In genomic region chr3:196251918-196252317, GRCh38 we compare ENCODE assay signal across 32 cellular contexts. TPM values are rescaled to one million over a fixed set of nuclear protein-coding genes. Genes with fewer than 3 reads are reported as not detected.
"Had no signal": no experiment of that assay in that cellular context is flagged by ENCODE, and none has a peak within 500 bp of the region (broad histone marks: within the 10 kb centered on the region; RNA-seq: fewer than 3 reads in every experiment).

No MANE protein-coding gene starts in this region.

- H3K4me1 Mint-ChIP-seq: activated naive CD8-positive, alpha-beta T cell treated with anti-CD3 and anti-CD28 coated beads for 36 hours had no signal

- H3K9me3 ChIP-seq: adrenal gland, body of pancreas, colonic mucosa, gastroesophageal sphincter, right atrium auricular region, testis, transverse colon had no signal

- H3K27ac Mint-ChIP-seq: activated CD8-positive, alpha-beta memory T cell treated with anti-CD3 and anti-CD28 coated beads, Interleukin-2, amount 10 ng/mL, durations not matched to agents 7 days and 5 days; activated CD8-positive, alpha-beta T cell treated with anti-CD3 and anti-CD28 coated beads, Interleukin-2, amount 10 ng/mL, durations not matched to agents 7 days and 5 days; activated naive CD8-positive, alpha-beta T cell treated with anti-CD3 and anti-CD28 coated beads for 36 hours; effector memory CD8-positive, alpha-beta T cell; natural killer cell treated with Interleukin-12 subunit alpha and Interleukin-12 subunit beta and Interleukin-15 and Interleukin-18, amount 100 ng/mL, for 72 hours had no signal

- H3K27me3 ChIP-seq: adrenal gland, body of pancreas, cardiac muscle cell, colonic mucosa, gastroesophageal sphincter, right atrium auricular region, testis, transverse colon had no signal

- ATAC-seq: activated CD8-positive, alpha-beta memory T cell treated with anti-CD3 and anti-CD28 coated beads, Interleukin-2, amount 10 ng/mL, durations not matched to agents 7 days and 5 days; activated CD8-positive, alpha-beta T cell treated with anti-CD3 and anti-CD28 coated beads, Interleukin-2, amount 10 ng/mL, durations not matched to agents 7 days and 5 days; body of pancreas; effector memory CD8-positive, alpha-beta T cell; gastroesophageal sphincter; natural killer cell treated with Interleukin-12 subunit alpha and Interleukin-12 subunit beta and Interleukin-15 and Interleukin-18, amount 100 ng/mL, for 72 hours had no signal

- H3K4me1 ChIP-seq: adrenal gland, body of pancreas, colonic mucosa, gastroesophageal sphincter, right atrium auricular region, testis had no signal

- H3K9me3 Mint-ChIP-seq: activated naive CD8-positive, alpha-beta T cell treated with anti-CD3 and anti-CD28 coated beads for 36 hours; effector memory CD8-positive, alpha-beta T cell; natural killer cell treated with Interleukin-12 subunit alpha and Interleukin-12 subunit beta and Interleukin-15 and Interleukin-18, amount 100 ng/mL, for 72 hours had no signal

- FAIRE-seq: keratinocyte, urothelium cell line had no signal

- H3K27me3 Mint-ChIP-seq: activated CD8-positive, alpha-beta memory T cell treated with anti-CD3 and anti-CD28 coated beads, Interleukin-2, amount 10 ng/mL, durations not matched to agents 7 days and 5 days; activated naive CD8-positive, alpha-beta T cell treated with anti-CD3 and anti-CD28 coated beads for 36 hours; effector memory CD8-positive, alpha-beta T cell; natural killer cell treated with Interleukin-12 subunit alpha and Interleukin-12 subunit beta and Interleukin-15 and Interleukin-18, amount 100 ng/mL, for 72 hours had no signal

- H3K27ac ChIP-seq: adrenal gland, body of pancreas, cardiac muscle cell, colonic mucosa, gastroesophageal sphincter, right atrium auricular region, testis, transverse colon had no signal

- DNase-seq: activated CD8-positive, alpha-beta memory T cell treated with anti-CD3 and anti-CD28 coated beads, Interleukin-2, amount 10 ng/mL, durations not matched to agents 7 days and 5 days; activated CD8-positive, alpha-beta T cell treated with anti-CD3 and anti-CD28 coated beads, Interleukin-2, amount 10 ng/mL, durations not matched to agents 7 days and 5 days; activated naive CD4-positive, alpha-beta T cell; activated naive CD8-positive, alpha-beta T cell treated with anti-CD3 and anti-CD28 coated beads for 36 hours; activated T-cell treated with anti-CD3 and anti-CD28 coated beads, Interleukin-2, amount 50 U/mL, for 48 hours; adrenal gland; aorta; body of pancreas; cerebellar nuclear complex; colonic mucosa; effector memory CD8-positive, alpha-beta T cell; head of caudate nucleus; hippocampal formation; stimulated activated CD4-positive, alpha-beta T cell treated with anti-CD3 and anti-CD28 coated beads, Interleukin-2, amount 100 ng/mL, for 24 hours; stimulated activated naive CD4-positive, alpha-beta T cell treated with Interleukin-2 at 50 U/mL for 16 hours; SW 1271; T-helper 2 cell; testis; transverse colon had no signal

- H3K36me3 ChIP-seq: colonic mucosa had no signal

- H3K4me3 ChIP-seq: adrenal gland, body of pancreas, cardiac muscle cell, colonic mucosa, gastroesophageal sphincter, right atrium auricular region, smooth muscle cell, testis, transverse colon had no signal

- H3K4me3 Mint-ChIP-seq: activated CD8-positive, alpha-beta memory T cell treated with anti-CD3 and anti-CD28 coated beads, Interleukin-2, amount 10 ng/mL, durations not matched to agents 7 days and 5 days; activated CD8-positive, alpha-beta T cell treated with anti-CD3 and anti-CD28 coated beads, Interleukin-2, amount 10 ng/mL, durations not matched to agents 7 days and 5 days; activated naive CD8-positive, alpha-beta T cell treated with anti-CD3 and anti-CD28 coated beads for 36 hours; effector memory CD8-positive, alpha-beta T cell; natural killer cell treated with Interleukin-12 subunit alpha and Interleukin-12 subunit beta and Interleukin-15 and Interleukin-18, amount 100 ng/mL, for 72 hours had no signal

- H3K4me2 ChIP-seq: smooth muscle cell had no signal

RNA-seq across cellular contexts. Expression of gene SLC51A, which starts 35.6 kb away (rescaled TPM):
- total RNA-seq: activated CD8-positive, alpha-beta memory T cell treated with anti-CD3 and anti-CD28 coated beads, Interleukin-2, amount 10 ng/mL, durations not matched to agents 7 days and 5 days; activated CD8-positive, alpha-beta T cell treated with anti-CD3 and anti-CD28 coated beads, Interleukin-2, amount 10 ng/mL, durations not matched to agents 7 days and 5 days; activated naive CD8-positive, alpha-beta T cell treated with anti-CD3 and anti-CD28 coated beads for 36 hours; cardiac muscle cell; dermis microvascular lymphatic vessel endothelial cell; fibroblast of lung; fibroblast of villous mesenchyme; gastroesophageal sphincter; lower leg skin; natural killer cell treated with Interleukin-12 subunit alpha and Interleukin-12 subunit beta and Interleukin-15 and Interleukin-18, amount 100 ng/mL, for 72 hours; pulmonary artery endothelial cell; smooth muscle cell had no signal
- polyA plus RNA-seq: fibroblast of lung, keratinocyte had no signal

RNA-seq across cellular contexts. Expression of gene ZDHHC19, which starts 40.7 kb away (rescaled TPM):
- total RNA-seq: activated CD8-positive, alpha-beta memory T cell treated with anti-CD3 and anti-CD28 coated beads, Interleukin-2, amount 10 ng/mL, durations not matched to agents 7 days and 5 days; activated CD8-positive, alpha-beta T cell treated with anti-CD3 and anti-CD28 coated beads, Interleukin-2, amount 10 ng/mL, durations not matched to agents 7 days and 5 days; activated naive CD8-positive, alpha-beta T cell treated with anti-CD3 and anti-CD28 coated beads for 36 hours; body of pancreas; colonic mucosa; dermis microvascular lymphatic vessel endothelial cell; fibroblast of lung; fibroblast of villous mesenchyme; gastroesophageal sphincter; lower leg skin; omental fat pad; pulmonary artery endothelial cell; right atrium auricular region; smooth muscle cell; transverse colon had no signal
- polyA plus RNA-seq: aorta, fibroblast of lung, keratinocyte, smooth muscle cell had no signal
